Comparison of ENCODE assay signal across 21 cellular contexts in the genomic region with DNA sequence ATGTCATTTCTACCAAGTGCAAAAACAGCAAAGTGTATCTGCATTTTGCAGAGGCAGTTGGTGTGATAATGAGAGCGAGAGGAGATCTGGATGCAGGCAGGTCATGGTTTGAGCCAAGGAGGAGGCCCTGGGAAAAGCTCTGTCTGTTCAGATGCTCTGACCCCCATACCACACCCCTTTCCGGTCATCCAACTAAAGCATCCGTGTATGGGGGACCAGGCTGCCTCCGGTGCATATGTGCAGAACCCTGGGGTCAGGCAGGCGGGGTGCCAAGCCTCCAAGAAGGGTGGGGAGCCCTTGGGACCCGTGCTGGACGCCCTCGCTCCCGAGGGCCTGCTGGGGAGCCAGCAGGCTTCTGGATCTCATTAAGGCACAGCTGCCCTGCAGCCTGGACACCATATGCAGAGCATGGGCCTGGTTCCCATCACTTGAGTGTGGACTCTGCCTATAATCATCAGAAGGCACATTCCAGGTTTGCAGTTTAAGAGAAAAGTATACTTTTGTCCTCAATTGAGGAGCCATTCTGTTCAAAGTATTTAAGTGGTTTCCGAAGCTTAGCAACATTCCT. TPM values are rescaled to one million over a fixed set of nuclear protein-coding genes. Genes with fewer than 3 reads are reported as not detected.
A peak's percentile ranks its signal among the peaks of the same experiment; 100 is the strongest.
DNase-seq lines count a peak whose midpoint lies in the region; ATAC-seq, FAIRE-seq and TF ChIP-seq lines count a peak whose summit lies in the region.
"Had no signal": no experiment of that assay in that cellular context is flagged by ENCODE, and none has a peak within 500 bp of the region (broad histone marks: within the 10 kb centered on the region; RNA-seq: fewer than 3 reads in every experiment).

No MANE protein-coding gene starts in this region.

- no peaks in the 10 kb centered on the region for H3K9me2 ChIP-seq in GM23248 (ENCODE audit: insufficient read depth)

- no peak overlapping the region for H3K27ac Mint-ChIP-seq in astrocyte (ENCODE audit: unreplicated experiment)
- H3K27ac Mint-ChIP-seq in natural killer cell treated with Interleukin-12 subunit alpha and Interleukin-12 subunit beta and Interleukin-15 and Interleukin-18, amount 100 ng/mL, for 72 hours, result no peak overlapping the region
- H3K27ac Mint-ChIP-seq: CD4-positive, alpha-beta memory T cell; memory B cell had no signal

- peaks cover 43% of the 10 kb centered on the region for H3K4me1 Mint-ChIP-seq in astrocyte (ENCODE audit: low read depth, unreplicated experiment)
- peaks cover 24 to 26% of the 10 kb centered on the region in 2 donors for H3K4me1 Mint-ChIP-seq in natural killer cell treated with Interleukin-12 subunit alpha and Interleukin-12 subunit beta and Interleukin-15 and Interleukin-18, amount 100 ng/mL, for 72 hours (ENCODE audit: low read depth in 2 of 2)

- H3K36me3 Mint-ChIP-seq in astrocyte (ENCODE audit: low read depth, unreplicated experiment), result no peaks in the 10 kb centered on the region
- no peaks in the 10 kb centered on the region for H3K36me3 Mint-ChIP-seq in natural killer cell treated with Interleukin-12 subunit alpha and Interleukin-12 subunit beta and Interleukin-15 and Interleukin-18, amount 100 ng/mL, for 72 hours
- H3K36me3 Mint-ChIP-seq: brain; CD4-positive, alpha-beta memory T cell had no signal

- H3K9me3 ChIP-seq in GM23248 (ENCODE audit: low read depth), result no peaks in the 10 kb centered on the region
- H3K9me3 ChIP-seq in astrocyte (ENCODE audit: insufficient read depth, low read depth, low read length), result no peaks in the 10 kb centered on the region
- H3K9me3 ChIP-seq: right lobe of liver had no signal

- peak overlapping the region; percentile 67 for H3K4me2 ChIP-seq in GM23248 (ENCODE audit: unreplicated experiment)
- peak overlapping the region; percentile 60 for H3K4me2 ChIP-seq in astrocyte (ENCODE audit: low read length)

- H2AFZ ChIP-seq in GM23248 (0 out of 2 replicates have a peak overlapping the region, but pooled peaks have one; percentile 5), astrocyte (ENCODE audit: low read depth, low read length) (no peak overlapping the region)

- H3K79me2 ChIP-seq in GM23248 (ENCODE audit: insufficient read depth), result no peaks in the 10 kb centered on the region
- no peaks in the 10 kb centered on the region for H3K79me2 ChIP-seq in astrocyte (ENCODE audit: insufficient read depth, low read length)

- no peaks in the 10 kb centered on the region for H4K20me1 ChIP-seq in GM23248 (ENCODE audit: insufficient read depth)
- no peaks in the 10 kb centered on the region for H4K20me1 ChIP-seq in astrocyte (ENCODE audit: insufficient read depth, low read length)

- no peak for ATAC-seq in natural killer cell treated with Interleukin-12 subunit alpha and Interleukin-12 subunit beta and Interleukin-15 and Interleukin-18, amount 100 ng/mL, for 72 hours
- ATAC-seq in HG02970 (IDR thresholded peaks at IDR 0.05; ENCODE audit: low FRiP score, unreplicated experiment), result no peak

- H3K9ac ChIP-seq in GM23248, result no peak overlapping the region
- H3K9ac ChIP-seq in astrocyte (ENCODE audit: low read length), result no peak overlapping the region

- H3K4me1 ChIP-seq in GM23248 (ENCODE audit: insufficient read depth), result peaks cover 43% of the 10 kb centered on the region
- peaks cover 47% of the 10 kb centered on the region for H3K4me1 ChIP-seq in astrocyte (ENCODE audit: insufficient read depth, low read length)

- TF ChIP-seq CTCF in astrocyte (IDR thresholded peaks at IDR 0.05; ENCODE audit: insufficient read depth, low read depth, low read length), result no peak
- TF ChIP-seq CTCF in foreskin fibroblast (IDR thresholded peaks at IDR 0.05; ENCODE audit: low read depth, low read length), result no peak

- H3K27ac ChIP-seq in GM23248, result no peak overlapping the region
- H3K27ac ChIP-seq in astrocyte (ENCODE audit: low read depth, low read length), result no peak overlapping the region
- H3K27ac ChIP-seq: right lobe of liver had no signal

- no peaks in the 10 kb centered on the region for H3K36me3 ChIP-seq in GM23248 (ENCODE audit: low read depth)
- no peaks in the 10 kb centered on the region for H3K36me3 ChIP-seq in astrocyte (ENCODE audit: insufficient read depth, low read length)
- H3K36me3 ChIP-seq: right lobe of liver had no signal

- in situ Hi-C loops in GM23248 (cut with MboI), result loop anchor here (5.0 kb wide), 1 partner anchor 104 kb away; no protein-coding TSS in a partner anchor

- WGBS in GM23248 (ENCODE audit: low coverage in 1 of 2, low lambda C conversion rate in 2 of 2, missing lambda C conversion rate in 2 of 2), 2 experiments, result 36 to 41% methylated on average over 10 of the region's 10 CpGs

- H3F3A ChIP-seq in GM23248 (ENCODE audit: insufficient read depth), result peaks cover 14% of the 10 kb centered on the region

- no peak for FAIRE-seq in astrocyte (lab: Jason Lieb, UNC)
- FAIRE-seq: GM12891 had no signal

- H3K27me3 Mint-ChIP-seq in astrocyte (ENCODE audit: low read depth, unreplicated experiment), result peaks cover 12% of the 10 kb centered on the region
- no peaks in the 10 kb centered on the region for H3K27me3 Mint-ChIP-seq in natural killer cell treated with Interleukin-12 subunit alpha and Interleukin-12 subunit beta and Interleukin-15 and Interleukin-18, amount 100 ng/mL, for 72 hours
- H3K27me3 Mint-ChIP-seq: CD4-positive, alpha-beta memory T cell had no signal

- no peaks in the 10 kb centered on the region for H3K9me3 Mint-ChIP-seq in astrocyte (ENCODE audit: unreplicated experiment)
- no peaks in the 10 kb centered on the region for H3K9me3 Mint-ChIP-seq in natural killer cell treated with Interleukin-12 subunit alpha and Interleukin-12 subunit beta and Interleukin-15 and Interleukin-18, amount 100 ng/mL, for 72 hours
- H3K9me3 Mint-ChIP-seq: CD4-positive, alpha-beta memory T cell; memory B cell had no signal

- H3K4me3 Mint-ChIP-seq in astrocyte (ENCODE audit: unreplicated experiment), result no peak overlapping the region
- no peak overlapping the region for H3K4me3 Mint-ChIP-seq in natural killer cell treated with Interleukin-12 subunit alpha and Interleukin-12 subunit beta and Interleukin-15 and Interleukin-18, amount 100 ng/mL, for 72 hours
- H3K4me3 Mint-ChIP-seq: CD4-positive, alpha-beta memory T cell; memory B cell had no signal

- H3K4me3 ChIP-seq in GM23248 (no peak overlapping the region), astrocyte (ENCODE audit: insufficient read depth, low read depth, low read length) (no peak overlapping the region), foreskin fibroblast (ENCODE audit: low read depth in 1 of 2, low read length in 2 of 2) (no peak overlapping the region)
- H3K4me3 ChIP-seq: right lobe of liver had no signal

- H3K27me3 ChIP-seq in GM23248 (replicated peaks; ENCODE audit: insufficient read depth), result no peaks in the 10 kb centered on the region
- no peaks in the 10 kb centered on the region for H3K27me3 ChIP-seq in astrocyte (ENCODE audit: insufficient read depth, low read length)
- H3K27me3 ChIP-seq: right lobe of liver had no signal

- DNase-seq in GM23248 (peak; percentile 46), astrocyte (ENCODE audit: low read depth) (peak; percentile 39), foreskin fibroblast (peak; percentile 68 to 92), smooth muscle cell of the brain vasculature (ENCODE audit: low read depth, low spot score) (peak; percentile 40), NAMALWA (ENCODE audit: low spot score) (no peak)
- no peak for DNase-seq in natural killer cell treated with Interleukin-12 subunit alpha and Interleukin-12 subunit beta and Interleukin-15 and Interleukin-18, amount 100 ng/mL, for 72 hours (ENCODE audit: low spot score)
- DNase-seq in activated CD4-positive, CD25-positive, alpha-beta regulatory T cell (lab: John Stamatoyannopoulos, UW), result no peak
- DNase-seq: activated CD4-positive, CD25-positive, alpha-beta regulatory T cell treated with anti-CD3 and anti-CD28 coated beads, Interleukin-2, amount 50 U/mL, for 72 hours; activated naive CD4-positive, alpha-beta T cell; CD4-positive, alpha-beta memory T cell; effector memory CD4-positive, alpha-beta T cell; MM.1S; NCI-H1930; NCI-H510A treated with DMSO at 0.1 percent for 48 hours; right lobe of liver; stimulated activated CD4-positive, alpha-beta T cell treated with anti-CD3 and anti-CD28 coated beads, Interleukin-2, amount 100 ng/mL, for 48 hours; stimulated activated CD8-positive, alpha-beta memory T cell treated with anti-CD3 and anti-CD28 coated beads, Interleukin-4, amount 100 ng/mL, for 48 hours had no signal

RNA-seq across cellular contexts. Expression of gene ALOX5AP, which starts 56.1 kb away (rescaled TPM):
- total RNA-seq in GM23248 (2014; rRNA removed; shearing (Covaris generic)), result not detected in 2 replicates
- polyA plus RNA-seq in GM23248 (2016; fragmentation: Nextera tagmentation; extraction: Ambion mirVana), result 0.49 and 0.58 TPM in 2 replicates
- total RNA-seq in astrocyte, result 2.9 and 4.5 TPM in 2 replicates
- 100 to 1,000 TPM in 1 of 2 donors, 10 to 100 TPM in 1; 49.8 to 173 TPM for total RNA-seq in natural killer cell treated with Interleukin-12 subunit alpha and Interleukin-12 subunit beta and Interleukin-15 and Interleukin-18, amount 100 ng/mL, for 72 hours

Comparison
In these comparisons a context has a peak if more than half of its experiments do, and no peak if none do; other contexts are left out.
1. DNase-seq: peak in GM23248 (single experiment), astrocyte (single experiment), foreskin fibroblast (2 of 2) and smooth muscle cell of the brain vasculature (single experiment); none in NAMALWA (single experiment), natural killer cell treated with Interleukin-12 subunit alpha and Interleukin-12 subunit beta and Interleukin-15 and Interleukin-18, amount 100 ng/mL, for 72 hours (single experiment) and activated CD4-positive, CD25-positive, alpha-beta regulatory T cell (0 of 4).